In genomic region chr10:16891375-16892313, GRCh38 we compare ENCODE assay signal across 8 cellular contexts.
DNase-seq lines count a peak whose midpoint lies in the region; ATAC-seq, FAIRE-seq and TF ChIP-seq lines count a peak whose summit lies in the region.

No MANE protein-coding gene starts in this region.

- in situ Hi-C loops in K562 (cut with MboI) = no loop called here

- TF ChIP-seq POLR2A in K562 (conservative IDR thresholded peaks at IDR 0.05) = peak; percentile 100

- FAIRE-seq in K562 (lab: Jason Lieb, UNC) (peak; percentile 79), kidney (lab: Jason Lieb, UNC) (no peak)

- 0 out of 5 replicates have a peak, but pooled peaks cover 0 to 2% of the 10 kb centered on the region in 2 experiments for H3K27me3 ChIP-seq in K562 (ENCODE audit: control insufficient read depth in 2 of 2, insufficient read depth in 2 of 2, low read length in 2 of 2)

- H2AFZ ChIP-seq in K562 (ENCODE audit: low read depth, low read length) = peak overlapping the region; percentile 78

- TF ChIP-seq EP300 in K562 (IDR thresholded peaks at IDR 0.05; ENCODE audit: low read length) = peak; percentile 50; the same call in 1 of the 2 replicates

- peaks cover 12% of the 10 kb centered on the region for H3K36me3 Mint-ChIP-seq in HFFc6 (ENCODE audit: low read depth)

- no peaks in the 10 kb centered on the region for H3K9me1 ChIP-seq in K562 (ENCODE audit: control insufficient read depth, insufficient read depth, low read length)

- POLR2A ChIA-PET in K562 (lab: Yijun Ruan, JAX) = interaction anchor here (0.6 to 3.2 kb wide), 11 partner anchors 9 to 620 kb away, joined by 3 to 26 read pairs (median 4); partner anchors contain the start of genes TRDMT1 and VIM

- H4K20me1 ChIP-seq in K562 (replicated peaks; ENCODE audit: control insufficient read depth, insufficient read depth, low read length) = no peaks in the 10 kb centered on the region

- peak overlapping the region; percentile 69 for H3K4me2 ChIP-seq in K562 (ENCODE audit: insufficient read depth, low read length)

- H3K4me1 Mint-ChIP-seq in HFFc6 (ENCODE audit: low read depth) = peaks cover 48% of the 10 kb centered on the region

- BruUV-seq in K562 (replicated peaks; lab: Mats Ljungman, UMichigan) = TSS peak; percentile 100

- no peak overlapping the region for H3K4me3 Mint-ChIP-seq in HFFc6

- H3K27me3 Mint-ChIP-seq in HFFc6 (ENCODE audit: insufficient read depth) = no peaks in the 10 kb centered on the region

- H3K27ac ChIP-seq in K562 (ENCODE audit: extremely low read depth, low read depth, low read length) (peak overlapping the region; percentile 77), kidney (ENCODE audit: low read depth in 2 of 2, low read length in 2 of 2) (no peak overlapping the region)

- peak; percentile 61 for DNase-seq in AG20443 (ENCODE audit: low spot score)
- DNase-seq in HFFc6 = peak; percentile 92
- peak in 4 of 5 donors; percentile 11 to 58 (median 18) for DNase-seq in T-helper 1 cell
- DNase-seq in K562 (ENCODE audit: extremely low read depth in 1 of 4, low spot score in 3 of 4) = peak; percentile 41 to 81 (median 55)
- DNase-seq in kidney = peak; percentile 78
- DNase-seq in stimulated activated CD4-positive, alpha-beta T cell treated with anti-CD3 and anti-CD28 coated beads, Interleukin-1b, Interleukin-23, amount 100 ng/mL, for 4 hours (ENCODE audit: low read depth in 2 of 2) = peak; percentile 34 to 41
- no peak for DNase-seq in mesenteric fat pad (ENCODE audit: low spot score)
- no peak for DNase-seq in NCI-H1105 treated with DMSO at 0.1 percent for 48 hours (lab: John Stamatoyannopoulos, UW)

- peak overlapping the region; percentile 66 for H3K27ac Mint-ChIP-seq in HFFc6

- no peaks in the 10 kb centered on the region for H3K79me2 ChIP-seq in K562 (ENCODE audit: control insufficient read depth, insufficient read depth, low read length)

- ATAC-seq in K562 = peak; percentile 94

- peak; percentile 41 for TF ChIP-seq CTCF in HFFc6 (IDR thresholded peaks at IDR 0.05)
- peak; percentile 65 to 83 (median 82) for TF ChIP-seq CTCF in K562 (IDR thresholded peaks at IDR 0.05 in 2 of 3, conservative IDR thresholded peaks at IDR 0.05 in 1 of 3; ENCODE audit: insufficient read depth in 2 of 3, low read depth in 1 of 3, low read length in 3 of 3)
- no peak for TF ChIP-seq CTCF in kidney (IDR thresholded peaks at IDR 0.05; ENCODE audit: borderline replicate concordance, extremely low read depth, insufficient read depth)

- peak overlapping the region; percentile 20 for H3K4me3 ChIP-seq in K562
- H3K4me3 ChIP-seq in kidney (ENCODE audit: low read length in 2 of 2) = no peak overlapping the region

- intact Hi-C loops in K562 (cut with micrococcal nuclease) = loop anchor here (1.0 to 5.0 kb wide), 3 partner anchors 39 to 366 kb away; no protein-coding TSS in a partner anchor
- intact Hi-C loops in kidney (cut with DNase I) = no loop called here

- H3K4me1 ChIP-seq in K562 (replicated peaks in 1 of 2; ENCODE audit: control insufficient read depth in 2 of 2, insufficient read depth in 2 of 2, low read length in 2 of 2) (peaks cover 0 to 6% of the 10 kb centered on the region in 2 experiments; a peak in 2 of 5 replicates), kidney (ENCODE audit: control insufficient read depth in 1 of 2, insufficient read depth in 1 of 2, low read depth in 1 of 2, low read length in 2 of 2) (no peaks in the 10 kb centered on the region)

- no peaks in the 10 kb centered on the region for H3K9me3 Mint-ChIP-seq in HFFc6

- no peaks in the 10 kb centered on the region for H3K9me3 ChIP-seq in K562 (replicated peaks; ENCODE audit: control insufficient read depth, insufficient read depth, low read depth, low read length)
- no peaks in the 10 kb centered on the region for H3K9me3 ChIP-seq in kidney (ENCODE audit: control insufficient read depth in 1 of 2, low read length in 2 of 2)

- TF ChIP-seq RAD21 in K562 (CRISPR knock-in tag; conservative IDR thresholded peaks at IDR 0.05 in 1 of 2, IDR thresholded peaks at IDR 0.05 in 1 of 2) = peak; percentile 83 to 89

- under 1% methylated on average over 12 of the region's 12 CpGs for WGBS in K562 (ENCODE audit: insufficient coverage, low coverage, missing lambda C conversion rate)

- H3K9ac ChIP-seq in K562 (ENCODE audit: insufficient read depth in 1 of 2, low read depth in 2 of 2, low read length in 2 of 2) = peak overlapping the region in 1 of 2 experiments; percentile 69; a peak in 2 of 4 replicates
- no peak overlapping the region for H3K9ac ChIP-seq in kidney (ENCODE audit: low read length in 2 of 2)

- H3K36me3 ChIP-seq in K562 (ENCODE audit: control insufficient read depth, insufficient read depth, low read length) = no peaks in the 10 kb centered on the region
- peaks cover 2 to 27% of the 10 kb centered on the region in 2 donors for H3K36me3 ChIP-seq in kidney (ENCODE audit: control insufficient read depth in 1 of 2, insufficient read depth in 2 of 2, low read length in 2 of 2)

- CTCF ChIA-PET in K562 (lab: Yijun Ruan, JAX; ENCODE audit: low intra/inter-chr PET ratio) = interaction anchor here (1.0 to 1.5 kb wide), 4 partner anchors 48 to 365 kb away, joined by 3 to 11 read pairs (median 6); no protein-coding TSS in a partner anchor

TF ChIP-seq in K562, 482 proteins besides CTCF, POLR2A, EP300 and RAD21 (continues in another document):
- TF ChIP-seq SUPT5H (IDR thresholded peaks at IDR 0.05) (peak; percentile 100), ZNF764 (CRISPR knock-in tag; IDR thresholded peaks at IDR 0.05; ENCODE audit: low read depth) (no peak), ZNF184 (CRISPR knock-in tag; IDR thresholded peaks at IDR 0.05) (no peak), CREBBP (IDR thresholded peaks at IDR 0.05; ENCODE audit: low read depth, low read length) (no peak), BRD9 (IDR thresholded peaks at IDR 0.05; ENCODE audit: low read depth, partially characterized antibody) (peak; percentile 91), ZNF280B (CRISPR knock-in tag; IDR thresholded peaks at IDR 0.05) (no peak), ZNF146 (CRISPR knock-in tag; IDR thresholded peaks at IDR 0.05; ENCODE audit: unreplicated experiment) (no peak), ELK1 (CRISPR knock-in tag; IDR thresholded peaks at IDR 0.05) (no peak), PCBP2 (IDR thresholded peaks at IDR 0.05; ENCODE audit: low read depth, low read length, poor library complexity, severe bottlenecking) (no peak), ZC3H8 (IDR thresholded peaks at IDR 0.05) (peak; percentile 98), L3MBTL2 (IDR thresholded peaks at IDR 0.05) (no peak), ZFP91 (CRISPR knock-in tag; IDR thresholded peaks at IDR 0.05) (no peak), KDM2B (CRISPR knock-in tag; IDR thresholded peaks at IDR 0.05) (no peak), PYGO2 (tag; IDR thresholded peaks at IDR 0.05) (no peak), RUNX1 (IDR thresholded peaks at IDR 0.05; ENCODE audit: low read depth) (no peak; the same call in 1 of the 2 replicates), ZNF766 (CRISPR knock-in tag; conservative IDR thresholded peaks at IDR 0.05) (no peak; the same call in 1 of the 2 replicates), ZC3H11A (IDR thresholded peaks at IDR 0.05; ENCODE audit: low read depth, low read length) (no peak), ZNF282 (CRISPR knock-in tag; IDR thresholded peaks at IDR 0.05) (no peak), CREB3 (tag; conservative IDR thresholded peaks at IDR 0.05; ENCODE audit: low read depth) (0 out of 2 replicates have a peak, but pooled peaks have one; percentile 20), LEF1 (IDR thresholded peaks at IDR 0.05) (peak; percentile 34; the same call in 1 of the 2 replicates), RCOR1 (IDR thresholded peaks at IDR 0.05; ENCODE audit: borderline replicate concordance in 1 of 2, low read depth in 2 of 2, low read length in 2 of 2) (peak; percentile 85 to 96)

Comparison
In these comparisons a context has a peak if more than half of its experiments do, and no peak if none do; other contexts are left out.
1. DNase-seq: peak in AG20443 (single experiment), HFFc6 (single experiment), T-helper 1 cell (4 of 5), K562 (4 of 4), kidney (single experiment) and stimulated activated CD4-positive, alpha-beta T cell treated with anti-CD3 and anti-CD28 coated beads, Interleukin-1b, Interleukin-23, amount 100 ng/mL, for 4 hours (2 of 2); none in mesenteric fat pad (single experiment) and NCI-H1105 treated with DMSO at 0.1 percent for 48 hours (single experiment).